In genomic region chr2:33475381-33476099, GRCh38 we compare ENCODE assay signal across 8 cellular contexts. TPM values are rescaled to one million over a fixed set of nuclear protein-coding genes. Genes with fewer than 3 reads are reported as not detected.
DNase-seq lines count a peak whose midpoint lies in the region; ATAC-seq and TF ChIP-seq lines count a peak whose summit lies in the region.

No MANE protein-coding gene starts in this region.

- peak; percentile 79 for DNase-seq in A673 (ENCODE audit: low spot score)
- peak; percentile 46 for DNase-seq in NCI-H2107 treated with DMSO at 0.1 percent for 48 hours (lab: John Stamatoyannopoulos, UW; ENCODE audit: unreplicated experiment)
- DNase-seq in WERI-Rb-1 = peak; percentile 78
- peak; percentile 84 for DNase-seq in central memory CD4-positive, alpha-beta T cell
- DNase-seq in islet precursor cell = peak; percentile 82
- DNase-seq in stimulated activated CD4-positive, alpha-beta T cell treated with anti-CD3 and anti-CD28 coated beads, Interleukin-15, amount 100 ng/mL, for 24 hours = peak; percentile 83

- POLR2A ChIA-PET in A673 (lab: Charles Lee; ENCODE audit: low non-redundant PET) = no interaction called here

- intact Hi-C loops in A673 (cut with micrococcal nuclease; ENCODE audit: unreplicated experiment) = no loop called here

- peaks cover 5% of the 10 kb centered on the region for H3K4me1 ChIP-seq in A673 (ENCODE audit: insufficient read depth, low read length, poor library complexity, severe bottlenecking)

- no peaks in the 10 kb centered on the region for H3K36me3 ChIP-seq in A673 (ENCODE audit: insufficient read depth, low read length, poor library complexity, severe bottlenecking)
- no peaks in the 10 kb centered on the region for H3K36me3 ChIP-seq in WERI-Rb-1

- peak overlapping the region; percentile 57 for H3K4me3 ChIP-seq in A673 (ENCODE audit: low read depth, low read length, poor library complexity, severe bottlenecking)
- peak overlapping the region; percentile 91 for H3K4me3 ChIP-seq in WERI-Rb-1 (ENCODE audit: low read depth, low read length)

- no TSS peak for BruUV-seq in A673 (replicated peaks; lab: Mats Ljungman, UMichigan)

- H3K27ac ChIP-seq in A673 (ENCODE audit: low read depth, low read length, poor library complexity, severe bottlenecking) (no peak overlapping the region), WERI-Rb-1 (no peak overlapping the region)

- H3K9me3 ChIP-seq in A673 (ENCODE audit: low read depth, low read length, poor library complexity, severe bottlenecking) (no peaks in the 10 kb centered on the region), WERI-Rb-1 (ENCODE audit: severe bottlenecking) (no peaks in the 10 kb centered on the region)

- CTCF ChIA-PET in A673 (lab: Charles Lee) = interaction anchor here (0.6 to 1.2 kb wide), 3 partner anchors 9 to 800 kb away, joined by 3 to 9 read pairs (median 3); no protein-coding TSS in a partner anchor

- ATAC-seq in GM18517 (IDR thresholded peaks at IDR 0.05; ENCODE audit: unreplicated experiment) = peak; percentile 51
- peak; percentile 32 for ATAC-seq in HG03060 (IDR thresholded peaks at IDR 0.05; ENCODE audit: low read depth, unreplicated experiment)

- TF ChIP-seq CTCF in A673 (conservative IDR thresholded peaks at IDR 0.05; ENCODE audit: low read depth, low read length) (peak; percentile 90), WERI-Rb-1 (IDR thresholded peaks at IDR 0.05; ENCODE audit: low read depth, low read length) (peak; percentile 96)

- H3K27me3 ChIP-seq in A673 (replicated peaks; ENCODE audit: insufficient read depth, low read depth, low read length, poor library complexity) (no peaks in the 10 kb centered on the region), WERI-Rb-1 (ENCODE audit: insufficient read depth, low read depth, severe bottlenecking) (no peaks in the 10 kb centered on the region)

RNA-seq across cellular contexts. Expression of gene RASGRP3, which starts 0.9 kb away (rescaled TPM):
- 0.34 TPM in 1 of 2 replicates, not detected in the other for total RNA-seq in A673 (2021)
